ENCODE assay signal across 8 cellular contexts in genomic region chr9:97468658-97469448, GRCh38. TPM values are rescaled to one million over a fixed set of nuclear protein-coding genes. Genes with fewer than 3 reads are reported as not detected.
DNase-seq lines count a peak whose midpoint lies in the region; ATAC-seq and FAIRE-seq lines count a peak whose summit lies in the region.

No MANE protein-coding gene starts in this region.

- H3K9me3 Mint-ChIP-seq in activated T-cell treated with anti-CD3 and anti-CD28 coated beads, Interleukin-2, amount 50 U/mL, for 72 hours: no peaks in the 10 kb centered on the region

- no peak overlapping the region for H3K27ac Mint-ChIP-seq in activated T-cell treated with anti-CD3 and anti-CD28 coated beads, Interleukin-2, amount 50 U/mL, for 72 hours

- no peaks in the 10 kb centered on the region for H3K36me3 Mint-ChIP-seq in activated T-cell treated with anti-CD3 and anti-CD28 coated beads, Interleukin-2, amount 50 U/mL, for 72 hours (ENCODE audit: insufficient read depth in 2 of 2)

- DNase-seq in DMS53 (lab: John Stamatoyannopoulos, UW): peak; percentile 68
- peak; percentile 40 for DNase-seq in NCI-H82 treated with DMSO at 0.1 percent for 48 hours (lab: John Stamatoyannopoulos, UW; ENCODE audit: unreplicated experiment)
- peak; percentile 50 to 53 for DNase-seq in activated T-cell treated with anti-CD3 and anti-CD28 coated beads, Interleukin-2, amount 50 U/mL, for 72 hours
- peak; percentile 53 to 70 for DNase-seq in frontal cortex (ENCODE audit: low spot score in 2 of 2)
- DNase-seq in nucleus accumbens (lab: John Stamatoyannopoulos, UW): peak in 55 of 56 donors; percentile 2 to 89 (median 77)
- no peak for DNase-seq in stimulated activated naive CD4-positive, alpha-beta T cell treated with Interleukin-2 at 50 U/mL for 16 hours (lab: John Stamatoyannopoulos, UW)

- no peaks in the 10 kb centered on the region for H3K27me3 Mint-ChIP-seq in activated T-cell treated with anti-CD3 and anti-CD28 coated beads, Interleukin-2, amount 50 U/mL, for 72 hours (ENCODE audit: low read depth)

- FAIRE-seq in frontal cortex (lab: Jason Lieb, UNC): no peak

- H3K4me3 Mint-ChIP-seq in activated T-cell treated with anti-CD3 and anti-CD28 coated beads, Interleukin-2, amount 50 U/mL, for 72 hours: no peak overlapping the region

- peak; percentile 44 for ATAC-seq in GM19468 (IDR thresholded peaks at IDR 0.05; ENCODE audit: extremely low read depth, unreplicated experiment)
- peak; percentile 53 for ATAC-seq in HG03469 (IDR thresholded peaks at IDR 0.05; ENCODE audit: unreplicated experiment)
- peak; percentile 82 to 87 for ATAC-seq in activated T-cell treated with anti-CD3 and anti-CD28 coated beads, Interleukin-2, amount 50 U/mL, for 72 hours (replicated peaks in 1 of 2)

- no peaks in the 10 kb centered on the region for H3K4me1 Mint-ChIP-seq in activated T-cell treated with anti-CD3 and anti-CD28 coated beads, Interleukin-2, amount 50 U/mL, for 72 hours (ENCODE audit: low read depth)

RNA-seq across cellular contexts. Expression of gene TMOD1, which starts 32.6 kb away (rescaled TPM):
- 1 to 10 TPM; 3.8 to 5.4 TPM for total RNA-seq in activated T-cell treated with anti-CD3 and anti-CD28 coated beads, Interleukin-2, amount 50 U/mL, for 72 hours
- total RNA-seq in frontal cortex: 20.0 TPM

RNA-seq across cellular contexts. Expression of gene TDRD7, which starts 57.0 kb away (rescaled TPM):
- total RNA-seq in activated T-cell treated with anti-CD3 and anti-CD28 coated beads, Interleukin-2, amount 50 U/mL, for 72 hours: 10 to 100 TPM in 1 of 2 donors, 1 to 10 TPM in 1; 6.7 to 10.1 TPM
- total RNA-seq in frontal cortex: 20.4 TPM
